Comparison of ENCODE assay signal across 8 cellular contexts in genomic region chr12:6873094-6874006, GRCh38. TPM values are rescaled to one million over a fixed set of nuclear protein-coding genes. Genes with fewer than 3 reads are reported as not detected.
DNase-seq lines count a peak whose midpoint lies in the region; ATAC-seq, FAIRE-seq and TF ChIP-seq lines count a peak whose summit lies in the region.

A gene with protein sequence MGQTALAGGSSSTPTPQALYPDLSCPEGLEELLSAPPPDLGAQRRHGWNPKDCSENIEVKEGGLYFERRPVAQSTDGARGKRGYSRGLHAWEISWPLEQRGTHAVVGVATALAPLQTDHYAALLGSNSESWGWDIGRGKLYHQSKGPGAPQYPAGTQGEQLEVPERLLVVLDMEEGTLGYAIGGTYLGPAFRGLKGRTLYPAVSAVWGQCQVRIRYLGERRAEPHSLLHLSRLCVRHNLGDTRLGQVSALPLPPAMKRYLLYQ (minus strand): TSS chr12:6873303. CDS start chr12:6872901, 402 bp downstream.

- peak within 1 kb of the TSS; percentile 56 for H2AFZ ChIP-seq in keratinocyte (ENCODE audit: control insufficient read depth, low read length)

- H3K4me2 ChIP-seq in keratinocyte (ENCODE audit: control insufficient read depth, extremely low read depth, insufficient read depth, low read depth, low read length), result peak within 1 kb of the TSS; percentile 98

- H3K9me1 ChIP-seq in keratinocyte (ENCODE audit: control insufficient read depth, extremely low read depth, insufficient read depth, low read length), result no peaks in the 10 kb centered on the region

- no peaks in the 10 kb centered on the region for H3K27me3 ChIP-seq in keratinocyte (ENCODE audit: control insufficient read depth, extremely low read depth, insufficient read depth, low read length)

- H3K4me1 ChIP-seq in keratinocyte (ENCODE audit: control insufficient read depth, extremely low read depth, insufficient read depth, low read length), result peaks cover 35% of the 10 kb centered on the region

- peak within 1 kb of the TSS; percentile 79 for H3K27ac Mint-ChIP-seq in central memory CD8-positive, alpha-beta T cell (ENCODE audit: low read depth)

- peak; percentile 74 for TF ChIP-seq POLR2A in GM19193 (IDR thresholded peaks at IDR 0.05; ENCODE audit: extremely low read depth, insufficient read depth, insufficient read length)

- H3K4me3 Mint-ChIP-seq in central memory CD8-positive, alpha-beta T cell, result peak within 1 kb of the TSS; percentile 92

- H3K9ac ChIP-seq in keratinocyte (ENCODE audit: control insufficient read depth, extremely low read depth, insufficient read depth, low read length), result peak within 1 kb of the TSS; percentile 90

- FAIRE-seq in keratinocyte (lab: Jason Lieb, UNC), result peak; percentile 76

- no peaks in the 10 kb centered on the region for H3K9me3 ChIP-seq in keratinocyte (ENCODE audit: control insufficient read depth, low read depth, low read length)

- H3K27me3 Mint-ChIP-seq in central memory CD8-positive, alpha-beta T cell, result no peaks in the 10 kb centered on the region

- TF ChIP-seq CTCF in keratinocyte (optimal IDR thresholded peaks at IDR 0.05 in 1 of 3, IDR thresholded peaks at IDR 0.05 in 1 of 3, conservative IDR thresholded peaks at IDR 0.05 in 1 of 3; ENCODE audit: extremely low read depth in 1 of 3, insufficient read depth in 2 of 3, low read length in 3 of 3), result no peak

- peak within 1 kb of the TSS; percentile 76 to 92 (median 80) for H3K4me3 ChIP-seq in keratinocyte (ENCODE audit: control insufficient read depth in 2 of 3, extremely low read depth in 1 of 3, insufficient read depth in 2 of 3, low read depth in 1 of 3, low read length in 3 of 3)

- peaks cover 61% of the 10 kb centered on the region for H3K4me1 Mint-ChIP-seq in central memory CD8-positive, alpha-beta T cell

- DNase-seq in AG20443 (ENCODE audit: low spot score) (peak; percentile 97), NCI-H460 (ENCODE audit: extremely low read depth, low read depth) (peak; percentile 87), keratinocyte (ENCODE audit: low read depth, low spot score) (no peak)
- DNase-seq in central memory CD8-positive, alpha-beta T cell (ENCODE audit: low spot score in 2 of 2), result peak; percentile 97
- DNase-seq in stimulated activated CD4-positive, alpha-beta T cell treated with anti-CD3 and anti-CD28 coated beads, Interleukin-12 subunit alpha, Interleukin-12 subunit beta, amount 100 ng/mL, for 48 hours (ENCODE audit: low read depth in 2 of 3, low spot score in 1 of 3), result peak; percentile 96 to 99 (median 99)

- no peaks in the 10 kb centered on the region for H3K9me3 Mint-ChIP-seq in central memory CD8-positive, alpha-beta T cell

- peaks cover 33% of the 10 kb centered on the region for H3K79me2 ChIP-seq in keratinocyte (ENCODE audit: control insufficient read depth, insufficient read depth, low read length)

- H3K36me3 Mint-ChIP-seq in central memory CD8-positive, alpha-beta T cell (ENCODE audit: insufficient read depth), result peaks cover 21% of the 10 kb centered on the region

- ATAC-seq in HG03378 (IDR thresholded peaks at IDR 0.05; ENCODE audit: unreplicated experiment), result peak; percentile 53
- peak; percentile 78 to 82 for ATAC-seq in activated CD4-positive, CD25-positive, alpha-beta regulatory T cell treated with anti-CD3 and anti-CD28 coated beads, Interleukin-2, amount 50 U/mL, for 24 hours
- peak; percentile 87 for ATAC-seq in central memory CD8-positive, alpha-beta T cell (replicated peaks; ENCODE audit: extremely low read depth, poor library complexity, severe bottlenecking)

- H4K20me1 ChIP-seq in keratinocyte (ENCODE audit: control insufficient read depth, extremely low read depth, insufficient read depth, low read length), result peaks cover 22% of the 10 kb centered on the region

- dilution Hi-C loops in keratinocyte (cut with MboI; ENCODE audit: extremely low pct_ligation_motif_present, low sequenced_read_pairs), result no loop called here

- H3K27ac ChIP-seq in keratinocyte (ENCODE audit: control insufficient read depth, insufficient read depth, low read length), result peak within 1 kb of the TSS; percentile 63

- peaks cover 14 to 20% of the 10 kb centered on the region in 2 experiments for H3K36me3 ChIP-seq in keratinocyte (ENCODE audit: control insufficient read depth in 2 of 2, extremely low read depth in 1 of 2, insufficient read depth in 2 of 2, low read length in 2 of 2)

RNA-seq across cellular contexts. Expression of the gene that starts here (rescaled TPM):
- 8.1 and 9.1 TPM in 2 replicates for total RNA-seq in NCI-H460 (2014; rRNA removed; shearing (Covaris generic))
- 15.3 and 24.3 TPM in 2 replicates for polyA plus RNA-seq in NCI-H460 (2014; cell fraction: nucleus; rRNA removed)
- 4.9 to 8.7 TPM (median 5.1 TPM) in 3 replicates for polyA plus RNA-seq in keratinocyte
- polyA plus RNA-seq in keratinocyte (2011; ENCODE audit: low read depth), result 1.2 TPM
- polyA plus RNA-seq in keratinocyte (2011; cell fraction: cytosol; rRNA removed), result 3.8 and 7.7 TPM in 2 replicates
- polyA plus RNA-seq in keratinocyte (2011; cell fraction: nucleus; rRNA removed), result 5.1 and 8.0 TPM in 2 replicates
- polyA plus RNA-seq in keratinocyte (2012; ENCODE audit: low replicate concordance), result 5.4 and 7.8 TPM in 2 replicates
- polyA minus RNA-seq in keratinocyte, result 1.4 to 5.8 TPM (median 1.7 TPM) in 3 replicates
- 6.1 TPM for polyA minus RNA-seq in keratinocyte (2011; cell fraction: cytosol; rRNA and poly(A)+ RNA removed)
- polyA minus RNA-seq in keratinocyte (2011; cell fraction: nucleus; rRNA and poly(A)+ RNA removed), result 1.5 and 1.8 TPM in 2 replicates
